ENCODE assay signal across 1 cellular context in the genomic region with DNA sequence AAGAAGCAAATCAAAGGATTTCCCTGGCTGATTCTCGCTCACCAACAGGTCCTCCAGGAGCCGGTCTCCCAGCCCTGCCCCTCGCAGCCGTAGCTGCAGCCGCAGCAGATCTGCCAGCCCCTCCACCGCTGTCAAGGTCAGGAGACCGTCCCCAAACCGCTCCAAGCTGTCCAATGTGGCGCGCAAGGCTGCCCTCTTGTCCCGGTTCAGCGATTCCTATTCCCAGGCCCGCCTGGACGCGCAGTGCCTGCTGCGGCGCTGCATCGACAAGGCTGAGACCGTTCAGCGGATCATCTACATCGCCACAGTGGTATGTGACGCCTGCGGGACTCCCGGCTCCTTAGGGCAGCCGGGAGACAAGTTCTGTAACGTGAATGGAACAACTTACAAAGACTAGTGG.
TF ChIP-seq lines count a peak whose summit lies in the region.

No MANE protein-coding gene starts in this region.

TF ChIP-seq in H1, 55 proteins besides CTCF, POLR2A, EP300 and RAD21:
- TF ChIP-seq RFX5 (IDR thresholded peaks at IDR 0.05; ENCODE audit: borderline replicate concordance, low read depth, low read length), result no peak
- no peak for TF ChIP-seq SRF (IDR thresholded peaks at IDR 0.05; ENCODE audit: low read depth, low read length)
- no peak for TF ChIP-seq YY1 (IDR thresholded peaks at IDR 0.05; ENCODE audit: low read depth, low read length)
- TF ChIP-seq BCL11A (IDR thresholded peaks at IDR 0.05; ENCODE audit: low read depth in 2 of 2, low read length in 2 of 2), result no peak
- TF ChIP-seq CTBP2 (IDR thresholded peaks at IDR 0.05; ENCODE audit: borderline replicate concordance, insufficient read depth, insufficient read length, low read length), result peak; percentile 25
- peak; percentile 44; the same call in 1 of the 2 replicates for TF ChIP-seq TBP (IDR thresholded peaks at IDR 0.05; ENCODE audit: low read depth, low read length)
- TF ChIP-seq ASH2L (IDR thresholded peaks at IDR 0.05; ENCODE audit: low read length), result no peak
- TF ChIP-seq KDM4A (IDR thresholded peaks at IDR 0.05; ENCODE audit: low read depth, low read length, severe bottlenecking), result peak; percentile 74
